23 cellular contexts compared by ENCODE assay signal in the genomic region with DNA sequence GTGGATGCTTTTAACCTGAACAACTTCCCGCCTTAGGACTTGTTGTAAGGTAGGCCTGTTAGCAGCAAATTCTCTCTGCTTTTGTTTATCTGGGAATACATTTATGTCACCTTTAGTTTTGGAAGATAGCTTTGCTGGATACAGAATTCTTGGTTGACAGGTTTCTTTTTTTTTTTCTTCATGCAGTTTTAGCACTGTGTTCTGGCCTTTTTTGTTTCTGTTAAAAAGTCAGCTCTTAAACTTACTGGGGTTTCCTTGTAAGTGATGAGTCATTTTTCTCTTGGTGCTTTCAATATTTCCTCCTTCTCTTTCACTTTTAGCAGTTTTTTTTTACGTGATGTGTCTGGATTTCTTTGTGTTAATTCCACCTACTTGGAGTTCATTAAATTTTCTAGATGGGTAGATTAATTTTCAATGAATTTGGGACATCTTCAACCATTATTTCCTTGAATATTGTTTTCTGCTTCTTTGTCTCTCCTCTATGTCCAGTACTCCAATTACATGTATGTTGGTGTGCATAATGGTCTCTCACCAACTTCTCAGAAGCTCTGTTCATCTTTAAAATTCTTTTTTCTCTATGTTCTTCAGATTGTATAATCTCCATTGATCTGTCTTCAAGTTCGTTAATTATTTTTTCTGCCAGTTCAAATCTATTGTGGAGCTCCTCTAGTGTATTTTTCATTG.
"Had no signal": no experiment of that assay in that cellular context is flagged by ENCODE, and none has a peak within 500 bp of the region (broad histone marks: within the 10 kb centered on the region; RNA-seq: fewer than 3 reads in every experiment).

No MANE protein-coding gene starts in this region.

- H3K4me3 ChIP-seq: neural progenitor cell, ovary, psoas muscle, right lobe of liver, sigmoid colon, stomach, thoracic aorta, thyroid gland, tibial nerve, upper lobe of left lung, vagina had no signal

- H3K4me1 ChIP-seq: neural progenitor cell, parathyroid adenoma, psoas muscle, right lobe of liver, sigmoid colon, stomach, thyroid gland, tibial nerve, upper lobe of left lung, vagina had no signal

- H3K36me3 ChIP-seq: ovary, right lobe of liver, sigmoid colon, stomach, thoracic aorta, thyroid gland, tibial nerve, upper lobe of left lung, vagina had no signal

- DNase-seq: occipital lobe; ovary; posterior cingulate gyrus; psoas muscle; right cardiac atrium; right lobe of liver; sigmoid colon; small intestine; stimulated activated CD4-positive, alpha-beta T cell treated with anti-CD3 and anti-CD28 coated beads, Interleukin-15, amount 100 ng/mL, for 24 hours; stimulated activated CD4-positive, alpha-beta T cell treated with anti-CD3 and anti-CD28 coated beads, Interleukin-2, amount 100 ng/mL, for 24 hours; stimulated activated CD4-positive, alpha-beta T cell treated with anti-CD3 and anti-CD28 coated beads, Interleukin-2, amount 100 ng/mL, for 48 hours; stimulated activated CD4-positive, alpha-beta T cell treated with anti-CD3 and anti-CD28 coated beads, Interleukin-4, amount 100 ng/mL, for 24 hours; stimulated activated naive B cell treated with anti-CD40 and anti-IgM and Interleukin-4, amounts not matched to agents 10 μg/mL and 1 μg/mL and 100 μg/mL, for 72 hours; stimulated activated naive CD4-positive, alpha-beta T cell treated with Interleukin-2 at 50 U/mL for 16 hours; stomach; thyroid gland; trophoblast cell; upper lobe of left lung had no signal

- H3K9me3 ChIP-seq: ovary, right lobe of liver, thyroid gland had no signal

- H3K27ac ChIP-seq: neural progenitor cell, ovary, parathyroid adenoma, psoas muscle, right lobe of liver, sigmoid colon, stomach, thoracic aorta, thyroid gland, tibial nerve, upper lobe of left lung, vagina had no signal
